ENCODE assay signal across 26 cellular contexts in the genomic region with DNA sequence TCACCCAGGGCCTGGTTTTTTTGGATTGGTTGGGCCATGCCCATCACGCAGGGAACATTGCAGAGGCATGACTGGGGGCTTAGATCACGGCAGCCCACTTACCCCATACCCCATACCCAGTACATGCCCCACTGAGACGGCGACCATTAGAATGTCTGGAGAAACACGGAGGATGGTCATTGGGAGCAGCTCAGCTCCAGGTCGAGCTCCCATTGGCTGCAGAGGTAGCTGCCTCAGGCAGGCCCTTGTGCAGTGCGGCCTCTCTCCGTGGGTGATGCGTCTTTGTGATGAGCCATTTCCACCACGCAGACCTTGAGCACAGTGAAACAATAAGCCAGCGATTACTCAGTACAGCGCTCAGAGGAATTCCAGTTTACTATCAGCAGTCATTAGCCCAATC.
DNase-seq lines count a peak whose midpoint lies in the region; ATAC-seq and TF ChIP-seq lines count a peak whose summit lies in the region.
"Had no signal": no experiment of that assay in that cellular context is flagged by ENCODE, and none has a peak within 500 bp of the region (broad histone marks: within the 10 kb centered on the region; RNA-seq: fewer than 3 reads in every experiment).

No MANE protein-coding gene starts in this region.

- intact Hi-C loops in lower lobe of right lung (cut with DNase I) (no loop called here), colonic mucosa (cut with DNase I) (no loop called here), spleen (cut with DNase I; ENCODE audit: low total_unique reads) (loop anchor here (10.0 kb wide), 1 partner anchor 204 kb away; a partner anchor contains a TSS)

- POLR2A ChIA-PET in T-cell (lab: Charles Lee), result no interaction called here

- H4K20me1 ChIP-seq in smooth muscle cell (ENCODE audit: low read depth), result no peaks in the 10 kb centered on the region

- H3K4me1 ChIP-seq in lower lobe of right lung (no peaks in the 10 kb centered on the region), smooth muscle cell (ENCODE audit: low read depth) (no peaks in the 10 kb centered on the region), colonic mucosa (no peaks in the 10 kb centered on the region), spleen (peaks cover 0 to 23% (median 9%) of the 10 kb centered on the region in 6 donors)
- H3K4me1 ChIP-seq: stomach had no signal

- TF ChIP-seq CTCF in choroid plexus epithelial cell (conservative IDR thresholded peaks at IDR 0.05; ENCODE audit: low read depth, low read length), result no peak
- no peak for TF ChIP-seq CTCF in lower lobe of right lung (IDR thresholded peaks at IDR 0.05)
- no peak for TF ChIP-seq CTCF in smooth muscle cell (IDR thresholded peaks at IDR 0.05; ENCODE audit: borderline replicate concordance, insufficient read depth, poor library complexity, severe bottlenecking)
- TF ChIP-seq CTCF in colonic mucosa (IDR thresholded peaks at IDR 0.05), result no peak
- no peak for TF ChIP-seq CTCF in spleen (IDR thresholded peaks at IDR 0.05 in 8 of 11, conservative IDR thresholded peaks at IDR 0.05 in 3 of 11)

- H3K27me3 ChIP-seq in lower lobe of right lung (ENCODE audit: low read depth), result no peaks in the 10 kb centered on the region
- H3K27me3 ChIP-seq in smooth muscle cell (ENCODE audit: low read depth), result no peaks in the 10 kb centered on the region
- H3K27me3 ChIP-seq in colonic mucosa, result no peaks in the 10 kb centered on the region
- H3K27me3 ChIP-seq in spleen (replicated peaks in 1 of 7), result no peaks in the 10 kb centered on the region
- H3K27me3 ChIP-seq: tibial nerve had no signal

- no peaks in the 10 kb centered on the region for H3K79me2 ChIP-seq in smooth muscle cell (ENCODE audit: low read depth)

- H3K4me3 ChIP-seq in choroid plexus epithelial cell (ENCODE audit: low read depth, low read length) (no peak overlapping the region), lower lobe of right lung (no peak overlapping the region), smooth muscle cell (no peak overlapping the region), colonic mucosa (no peak overlapping the region), spleen (no peak overlapping the region)
- H3K4me3 ChIP-seq: stomach, tibial nerve had no signal

- WGBS in smooth muscle cell (ENCODE audit: low lambda C conversion rate), result 48% methylated on average over 12 of the region's 12 CpGs
- 70 to 88% (median 86%) methylated on average over 6 to 12 of the region's 12 CpGs for WGBS in spleen, 5 donors

- H3K27ac ChIP-seq in lower lobe of right lung (no peak overlapping the region), smooth muscle cell (ENCODE audit: low read depth) (peak overlapping the region; percentile 90), colonic mucosa (no peak overlapping the region), spleen (peak overlapping the region in 3 of 8 donors; percentile 23 to 61 (median 38))
- H3K27ac ChIP-seq: KMS-11, stomach, tibial nerve had no signal

- H3K9me3 ChIP-seq in lower lobe of right lung (no peaks in the 10 kb centered on the region), smooth muscle cell (replicated peaks; ENCODE audit: low read depth) (no peaks in the 10 kb centered on the region), colonic mucosa (no peaks in the 10 kb centered on the region), spleen (no peaks in the 10 kb centered on the region)
- H3K9me3 ChIP-seq: stomach, tibial nerve had no signal

- TF ChIP-seq POLR2A in spleen (IDR thresholded peaks at IDR 0.05), result no peak

- ATAC-seq in lower lobe of right lung, result no peak
- ATAC-seq in T-cell (replicated peaks in 1 of 4), result no peak
- ATAC-seq: activated CD8-positive, alpha-beta memory T cell treated with anti-CD3 and anti-CD28 coated beads, Interleukin-2, amount 10 ng/mL, durations not matched to agents 7 days and 5 days; activated T-cell treated with anti-CD3 and anti-CD28 coated beads, Interleukin-2, amount 50 U/mL, for 72 hours had no signal

- H3K4me3 Mint-ChIP-seq in T-cell, result no peak overlapping the region
- H3K4me3 Mint-ChIP-seq: activated CD8-positive, alpha-beta memory T cell treated with anti-CD3 and anti-CD28 coated beads, Interleukin-2, amount 10 ng/mL, durations not matched to agents 7 days and 5 days; activated T-cell treated with anti-CD3 and anti-CD28 coated beads, Interleukin-2, amount 50 U/mL, for 72 hours; CD4-positive, CD25-positive, alpha-beta regulatory T cell; central memory CD8-positive, alpha-beta T cell; immature natural killer cell had no signal

- H2AFZ ChIP-seq in smooth muscle cell (ENCODE audit: low read depth), result no peak overlapping the region

- H3K27me3 Mint-ChIP-seq in T-cell, result peaks cover 4 to 8% of the 10 kb centered on the region in 2 donors

- H3K36me3 ChIP-seq in lower lobe of right lung, result no peaks in the 10 kb centered on the region
- H3K36me3 ChIP-seq in smooth muscle cell (ENCODE audit: low read depth), result no peaks in the 10 kb centered on the region
- no peaks in the 10 kb centered on the region for H3K36me3 ChIP-seq in colonic mucosa
- H3K36me3 ChIP-seq in spleen, result no peaks in the 10 kb centered on the region
- H3K36me3 ChIP-seq: stomach, tibial nerve, WERI-Rb-1 had no signal

- no peaks in the 10 kb centered on the region for H3K9me3 Mint-ChIP-seq in T-cell
- H3K9me3 Mint-ChIP-seq: activated T-cell treated with anti-CD3 and anti-CD28 coated beads, Interleukin-2, amount 50 U/mL, for 72 hours; CD4-positive, CD25-positive, alpha-beta regulatory T cell; central memory CD8-positive, alpha-beta T cell; immature natural killer cell had no signal

- CTCF ChIA-PET in T-cell (lab: Charles Lee), result no interaction called here

- peaks cover 5 to 19% (median 5%) of the 10 kb centered on the region in 3 donors for H3K4me1 Mint-ChIP-seq in T-cell
- H3K4me1 Mint-ChIP-seq: CD4-positive, CD25-positive, alpha-beta regulatory T cell; central memory CD8-positive, alpha-beta T cell; immature natural killer cell had no signal

- no peak overlapping the region for H3K27ac Mint-ChIP-seq in T-cell
- H3K27ac Mint-ChIP-seq: activated CD8-positive, alpha-beta memory T cell treated with anti-CD3 and anti-CD28 coated beads, Interleukin-2, amount 10 ng/mL, durations not matched to agents 7 days and 5 days; activated T-cell treated with anti-CD3 and anti-CD28 coated beads, Interleukin-2, amount 50 U/mL, for 72 hours; CD4-positive, CD25-positive, alpha-beta regulatory T cell; immature natural killer cell; progenitor cell of endocrine pancreas had no signal

- DNase-seq in SK-N-DZ (ENCODE audit: low spot score) (peak; percentile 65), choroid plexus epithelial cell (ENCODE audit: low read depth) (peak; percentile 24), lower lobe of right lung (peak; percentile 20), smooth muscle cell (lab: John Stamatoyannopoulos, UW; ENCODE audit: unreplicated experiment) (no peak), colonic mucosa (no peak), spleen (no peak), T-cell (no peak)
- DNase-seq: activated CD4-positive, alpha-beta T cell treated with anti-CD3 and anti-CD28 coated beads, Interleukin-2, amount 50 U/mL, for 1 hour; activated naive CD4-positive, alpha-beta T cell treated with Interleukin-2 at 50 U/mL for 16 hours; activated T-cell treated with anti-CD3 and anti-CD28 coated beads, Interleukin-2, amount 50 U/mL, for 72 hours; CD4-positive, CD25-positive, alpha-beta regulatory T cell; effector CD4-positive, alpha-beta T cell; erythroblast; foreskin fibroblast; immature natural killer cell; NCI-H1694; NCI-H526 treated with DMSO at 0.1 percent for 48 hours; RPMI8226; stimulated activated CD8-positive, alpha-beta memory T cell treated with anti-CD3 and anti-CD28 coated beads, Interleukin-4, amount 100 ng/mL, for 48 hours; stomach had no signal

- H3K9ac ChIP-seq in smooth muscle cell (ENCODE audit: low read depth) (no peak overlapping the region), colonic mucosa (ENCODE audit: low read depth in 2 of 2, low read length in 2 of 2) (no peak overlapping the region)
- H3K9ac ChIP-seq: KMS-11 had no signal

- H3K36me3 Mint-ChIP-seq in T-cell, result no peaks in the 10 kb centered on the region
- H3K36me3 Mint-ChIP-seq: activated CD8-positive, alpha-beta memory T cell treated with anti-CD3 and anti-CD28 coated beads, Interleukin-2, amount 10 ng/mL, durations not matched to agents 7 days and 5 days; CD4-positive, CD25-positive, alpha-beta regulatory T cell; immature natural killer cell had no signal

- no peak overlapping the region for H3K4me2 ChIP-seq in smooth muscle cell
- H3K4me2 ChIP-seq: KMS-11 had no signal

- peaks cover 19% of the 10 kb centered on the region for H3F3A ChIP-seq in smooth muscle cell (ENCODE audit: low read depth)

Comparison
In these comparisons a context has a peak if more than half of its experiments do, and no peak if none do; other contexts are left out.
1. DNase-seq: peak in SK-N-DZ (single experiment), choroid plexus epithelial cell (single experiment) and lower lobe of right lung (single experiment); none in smooth muscle cell (single experiment), colonic mucosa (single experiment), spleen (single experiment) and T-cell (0 of 34).